14 cellular contexts compared by ENCODE assay signal in the genomic region with DNA sequence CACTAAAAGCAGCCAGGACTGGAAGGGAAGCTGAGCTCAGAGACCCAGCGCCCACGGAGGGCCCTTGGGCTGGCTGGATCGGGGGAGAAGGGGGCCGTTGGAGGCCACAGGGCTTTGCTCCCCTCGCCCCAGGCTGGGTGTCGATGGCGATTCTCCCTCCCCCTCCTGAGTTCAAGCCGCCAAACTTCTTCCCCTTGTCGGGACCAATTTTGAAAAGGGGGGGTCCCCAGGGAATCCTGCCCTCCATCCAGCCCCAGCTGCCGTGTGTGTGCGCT.
DNase-seq lines count a peak whose midpoint lies in the region; ATAC-seq and TF ChIP-seq lines count a peak whose summit lies in the region.
"Had no signal": no experiment of that assay in that cellular context is flagged by ENCODE, and none has a peak within 500 bp of the region (broad histone marks: within the 10 kb centered on the region; RNA-seq: fewer than 3 reads in every experiment).

No MANE protein-coding gene starts in this region.

- no peak overlapping the region for H4K5ac ChIP-seq in IMR-90 (ENCODE audit: low read depth, low read length)

- H2BK15ac ChIP-seq in IMR-90 (ENCODE audit: low read depth, low read length) = no peak overlapping the region

- no peak overlapping the region for H2BK5ac ChIP-seq in IMR-90 (ENCODE audit: low read depth, low read length, poor library complexity, severe bottlenecking)

- no peak for DNase-seq in Caco-2
- DNase-seq in IMR-90 = no peak
- DNase-seq in fibroblast of villous mesenchyme (ENCODE audit: low read depth) = no peak
- no peak for DNase-seq in sciatic nerve (ENCODE audit: low spot score)
- DNase-seq in tibial nerve (ENCODE audit: low spot score in 2 of 2) = no peak
- no peak for DNase-seq in substantia nigra (lab: John Stamatoyannopoulos, UW)
- DNase-seq: activated CD4-positive, alpha-beta T cell treated with anti-CD3 and anti-CD28 coated beads for 4 hours; BE2C; NCI-H187; NCI-H524; occipital lobe had no signal

- no peaks in the 10 kb centered on the region for H4K20me1 ChIP-seq in IMR-90 (ENCODE audit: insufficient read depth, low read length)

- H2AK9ac ChIP-seq in IMR-90 (replicated peaks; ENCODE audit: low read depth, low read length, poor library complexity) = no peak overlapping the region

- TF ChIP-seq RAD21 in IMR-90 (IDR thresholded peaks at IDR 0.05; ENCODE audit: low read length) = no peak

- no peaks in the 10 kb centered on the region for H3K4me1 Mint-ChIP-seq in Caco-2 (ENCODE audit: low read depth, unreplicated experiment)

- H3K4me2 ChIP-seq in IMR-90 (ENCODE audit: low read depth, low read length) = peak overlapping the region; percentile 71

- peak overlapping the region; percentile 53 for H2AFZ ChIP-seq in IMR-90 (replicated peaks; ENCODE audit: low read length, poor library complexity)

- H2BK20ac ChIP-seq in IMR-90 (ENCODE audit: low read depth, low read length) = no peak overlapping the region

- dilution Hi-C loops in IMR-90 (cut with HindIII; ENCODE audit: low sequenced_read_pairs, unreplicated experiment) = no loop called here

- no peaks in the 10 kb centered on the region for H3K9me3 ChIP-seq in Caco-2
- peaks cover 3% of the 10 kb centered on the region for H3K9me3 ChIP-seq in IMR-90 (ENCODE audit: control insufficient read depth, insufficient read depth, low read length)
- peaks cover 0 to 7% (median 0%) of the 10 kb centered on the region in 4 donors for H3K9me3 ChIP-seq in tibial nerve
- H3K9me3 ChIP-seq: BE2C had no signal

- H3K9ac ChIP-seq in IMR-90 (ENCODE audit: low read depth, low read length) = no peak overlapping the region; the same call in 1 of the 2 replicates

- no peaks in the 10 kb centered on the region for H3K9me1 ChIP-seq in IMR-90 (ENCODE audit: insufficient read depth, low read length)

- peaks cover 2% of the 10 kb centered on the region for H3K9me3 Mint-ChIP-seq in Caco-2 (ENCODE audit: unreplicated experiment)
- H3K9me3 Mint-ChIP-seq: T-helper 1 cell treated with Interleukin-12 subunit alpha and Interleukin-12 subunit beta and Interleukin-4 antibody, amounts not matched to agents 30 μg/mL and 1 μg/mL, for 36 hours had no signal

- in situ Hi-C loops in IMR-90 (cut with MboI; ENCODE audit: low sequenced_read_pairs) = no loop called here

- TF ChIP-seq CTCF in Caco-2 (IDR thresholded peaks at IDR 0.05; ENCODE audit: insufficient read depth in 1 of 2, low read depth in 1 of 2, low read length in 1 of 2, severe bottlenecking in 1 of 2, unreplicated experiment in 1 of 2) (no peak), IMR-90 (conservative IDR thresholded peaks at IDR 0.05; ENCODE audit: low read depth, low read length) (no peak), fibroblast of villous mesenchyme (IDR thresholded peaks at IDR 0.05; ENCODE audit: insufficient read depth, low read depth, low read length) (no peak), tibial nerve (IDR thresholded peaks at IDR 0.05) (no peak)

- H3K27ac Mint-ChIP-seq in Caco-2 (ENCODE audit: unreplicated experiment) = no peak overlapping the region
- H3K27ac Mint-ChIP-seq: memory B cell; T-helper 1 cell treated with Interleukin-12 subunit alpha and Interleukin-12 subunit beta and Interleukin-4 antibody, amounts not matched to agents 30 μg/mL and 1 μg/mL, for 36 hours had no signal

- H3K36me3 ChIP-seq in Caco-2 (ENCODE audit: control insufficient read depth, insufficient read depth, low read length) = no peaks in the 10 kb centered on the region
- no peaks in the 10 kb centered on the region for H3K36me3 ChIP-seq in IMR-90 (ENCODE audit: control insufficient read depth, insufficient read depth, low read length)
- no peaks in the 10 kb centered on the region for H3K36me3 ChIP-seq in tibial nerve

- H3K4me3 ChIP-seq in Caco-2 (ENCODE audit: low read depth, low read length) (peak overlapping the region; percentile 24), IMR-90 (ENCODE audit: insufficient read depth, low read depth, low read length) (no peak overlapping the region), fibroblast of villous mesenchyme (ENCODE audit: low read depth, low read length) (peak overlapping the region; percentile 25), tibial nerve (peak overlapping the region in 1 of 4 donors; percentile 8)

- TF ChIP-seq EP300 in tibial nerve (IDR thresholded peaks at IDR 0.05) = no peak

- H4K91ac ChIP-seq in IMR-90 (ENCODE audit: insufficient read depth, low read depth, low read length) = no peak overlapping the region

- no CpG with 5 or more reads among the region's 11 CpGs for whole genome bisulfite sequencing in IMR-90 (ENCODE audit: extremely low coverage in 2 of 2, insufficient read length in 1 of 2), 2 experiments
- 12 to 14% methylated on average over 11 of the region's 11 CpGs for WGBS in tibial nerve, 2 donors

- H3K14ac ChIP-seq in IMR-90 (replicated peaks; ENCODE audit: low read depth, low read length) = no peak overlapping the region

- TF ChIP-seq POLR2A in IMR-90 (IDR thresholded peaks at IDR 0.05; ENCODE audit: low read depth, low read length) = no peak
- no peak for TF ChIP-seq POLR2A in tibial nerve (IDR thresholded peaks at IDR 0.05)

- H3K36me3 Mint-ChIP-seq in Caco-2 (ENCODE audit: insufficient read depth, unreplicated experiment) = peaks cover 11% of the 10 kb centered on the region
- H3K36me3 Mint-ChIP-seq: memory B cell had no signal

- no peaks in the 10 kb centered on the region for H3K27me3 ChIP-seq in Caco-2 (replicated peaks; ENCODE audit: control insufficient read depth, insufficient read depth, low read length)
- H3K27me3 ChIP-seq in IMR-90 (ENCODE audit: control insufficient read depth, insufficient read depth, low read length) = peaks cover 6% of the 10 kb centered on the region
- H3K27me3 ChIP-seq in tibial nerve = peaks cover 0 to 45% of the 10 kb centered on the region in 2 donors
- H3K27me3 ChIP-seq: BE2C had no signal

- peak overlapping the region; percentile 66 for H3K4me3 Mint-ChIP-seq in Caco-2 (ENCODE audit: unreplicated experiment)
- H3K4me3 Mint-ChIP-seq: memory B cell; T-helper 1 cell treated with Interleukin-12 subunit alpha and Interleukin-12 subunit beta and Interleukin-4 antibody, amounts not matched to agents 30 μg/mL and 1 μg/mL, for 36 hours had no signal

- H3K27me3 Mint-ChIP-seq in Caco-2 (ENCODE audit: insufficient read depth, unreplicated experiment) = peaks cover 3% of the 10 kb centered on the region

- no peak for ATAC-seq in IMR-90 (ENCODE audit: low read depth)
- peak; percentile 11 for ATAC-seq in sciatic nerve
- ATAC-seq in HG03520 (IDR thresholded peaks at IDR 0.05; ENCODE audit: unreplicated experiment) = no peak

- H3K18ac ChIP-seq in IMR-90 (ENCODE audit: low read depth, low read length) = no peak overlapping the region

- H4K8ac ChIP-seq in IMR-90 (ENCODE audit: low read depth in 2 of 2, low read length in 2 of 2) = no peak overlapping the region

- H3K27ac ChIP-seq in IMR-90 (ENCODE audit: insufficient read depth, low read length) (no peak overlapping the region), tibial nerve (no peak overlapping the region), substantia nigra (ENCODE audit: low read depth, low read length, poor library complexity, severe bottlenecking) (no peak overlapping the region)

- H3K79me1 ChIP-seq in IMR-90 (ENCODE audit: low read depth in 1 of 2, low read length in 2 of 2) = no peaks in the 10 kb centered on the region

- H3K4ac ChIP-seq in IMR-90 (ENCODE audit: low read depth, low read length) = no peak overlapping the region

- H2AK5ac ChIP-seq in IMR-90 (ENCODE audit: low read depth, low read length) = no peak overlapping the region

- POLR2A ChIA-PET in Caco-2 (lab: Charles Lee) (no interaction called here), IMR-90 (lab: Charles Lee; ENCODE audit: unreplicated experiment) (no interaction called here)

- H3K4me1 ChIP-seq in Caco-2 (no peaks in the 10 kb centered on the region), IMR-90 (ENCODE audit: control insufficient read depth, insufficient read depth, low read length) (no peaks in the 10 kb centered on the region), tibial nerve (peaks cover 0 to 6% (median 2%) of the 10 kb centered on the region in 4 donors)
- H3K4me1 ChIP-seq: BE2C had no signal

- BruUV-seq in Caco-2 (replicated peaks; lab: Mats Ljungman, UMichigan) (no TSS peak), IMR-90 (replicated peaks; lab: Mats Ljungman, UMichigan) (no TSS peak)

- no peak overlapping the region for H3K56ac ChIP-seq in IMR-90 (ENCODE audit: extremely low read depth, insufficient read depth, low read length)

- H2BK120ac ChIP-seq in IMR-90 (ENCODE audit: low read depth, low read length) = no peak overlapping the region

- H3K23ac ChIP-seq in IMR-90 (ENCODE audit: low read depth, low read length) = no peak overlapping the region

- intact Hi-C loops in Caco-2 (cut with micrococcal nuclease; ENCODE audit: unreplicated experiment) = no loop called here
- intact Hi-C loops in IMR-90 (cut with micrococcal nuclease) = no loop called here
- intact Hi-C loops in sciatic nerve (cut with DNase I) = no loop called here

- CTCF ChIA-PET in Caco-2 (lab: Charles Lee) = interaction anchor here (1.4 kb wide), 1 partner anchor 11 kb away, joined by 4 read pairs; no protein-coding TSS in a partner anchor
- CTCF ChIA-PET in IMR-90 (lab: Yijun Ruan, JAX) = interaction anchor here (1.4 kb wide), 1 partner anchor 150 kb away, joined by 3 read pairs; no protein-coding TSS in a partner anchor

TF ChIP-seq in IMR-90, 13 proteins besides CTCF, POLR2A, EP300 and RAD21 (continues in another document):
- TF ChIP-seq, protein P1, sequence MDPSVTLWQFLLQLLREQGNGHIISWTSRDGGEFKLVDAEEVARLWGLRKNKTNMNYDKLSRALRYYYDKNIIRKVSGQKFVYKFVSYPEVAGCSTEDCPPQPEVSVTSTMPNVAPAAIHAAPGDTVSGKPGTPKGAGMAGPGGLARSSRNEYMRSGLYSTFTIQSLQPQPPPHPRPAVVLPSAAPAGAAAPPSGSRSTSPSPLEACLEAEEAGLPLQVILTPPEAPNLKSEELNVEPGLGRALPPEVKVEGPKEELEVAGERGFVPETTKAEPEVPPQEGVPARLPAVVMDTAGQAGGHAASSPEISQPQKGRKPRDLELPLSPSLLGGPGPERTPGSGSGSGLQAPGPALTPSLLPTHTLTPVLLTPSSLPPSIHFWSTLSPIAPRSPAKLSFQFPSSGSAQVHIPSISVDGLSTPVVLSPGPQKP (IDR thresholded peaks at IDR 0.05; ENCODE audit: borderline replicate concordance, low read depth, low read length) = no peak
- TF ChIP-seq RFX5 (IDR thresholded peaks at IDR 0.05; ENCODE audit: low read depth, low read length) = no peak
- TF ChIP-seq MAZ (IDR thresholded peaks at IDR 0.05; ENCODE audit: borderline replicate concordance, low read depth, low read length) = no peak
- no peak for TF ChIP-seq CEBPB (IDR thresholded peaks at IDR 0.05; ENCODE audit: low read depth, low read length)
- TF ChIP-seq MXI1 (IDR thresholded peaks at IDR 0.05; ENCODE audit: borderline replicate concordance, low read depth, low read length) = no peak
